Comparison of ENCODE assay signal across 1 cellular context in the genomic region with DNA sequence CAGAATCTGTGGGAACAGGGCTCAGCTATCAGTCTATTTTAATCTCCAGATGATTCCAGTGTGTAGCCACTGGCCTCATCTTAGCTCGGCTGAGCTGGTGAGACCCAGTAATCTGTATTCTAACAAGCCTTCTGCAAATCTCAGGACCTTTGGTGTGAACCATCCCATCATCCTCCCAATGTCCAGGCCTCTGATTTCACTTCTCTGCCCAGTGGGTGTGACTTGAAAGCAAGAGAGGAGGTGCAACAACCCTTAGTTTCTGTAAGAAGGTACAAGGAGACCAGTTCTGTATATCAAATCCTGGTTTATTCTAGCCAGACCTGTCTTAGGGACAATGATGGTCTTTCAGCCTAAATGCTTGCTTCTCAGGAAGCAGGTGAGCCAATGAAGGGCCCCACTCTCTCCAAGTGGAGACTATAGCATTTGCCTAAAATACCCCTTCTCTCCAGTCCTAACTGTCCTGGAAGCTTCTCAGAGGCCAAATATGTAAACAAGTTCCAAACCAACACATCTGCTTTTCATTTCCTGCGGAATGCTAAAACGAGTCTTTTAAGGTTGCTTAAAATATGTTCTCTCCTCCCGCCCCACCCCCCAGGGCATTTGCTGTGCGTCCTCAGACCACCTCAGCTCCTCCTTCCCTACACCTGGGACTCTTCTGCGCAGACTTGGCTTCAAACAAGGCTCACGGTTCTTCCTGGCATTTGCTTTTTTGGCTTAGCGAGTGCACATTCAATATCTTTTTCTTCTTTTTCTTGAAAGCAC.
TF ChIP-seq lines count a peak whose summit lies in the region.

No MANE protein-coding gene starts in this region.

TF ChIP-seq in GM23338, 12 proteins besides CTCF, POLR2A, EP300 and RAD21 (continued from another document):
- TF ChIP-seq STAT1 (IDR thresholded peaks at IDR 0.05; ENCODE audit: unreplicated experiment): no peak
TF ChIP-seq in GM23338: peak in this region for 1.
